ENCODE assay signal across 16 cellular contexts in genomic region chr6:2743280-2744205, GRCh38. TPM values are rescaled to one million over a fixed set of nuclear protein-coding genes. Genes with fewer than 3 reads are reported as not detected.
DNase-seq lines count a peak whose midpoint lies in the region; ATAC-seq and TF ChIP-seq lines count a peak whose summit lies in the region.
"Had no signal": no experiment of that assay in that cellular context is flagged by ENCODE, and none has a peak within 500 bp of the region (broad histone marks: within the 10 kb centered on the region; RNA-seq: fewer than 3 reads in every experiment).

No MANE protein-coding gene starts in this region.

- H3K9me3 ChIP-seq in heart right ventricle (no peaks in the 10 kb centered on the region), mucosa of descending colon (no peaks in the 10 kb centered on the region), thoracic aorta (no peaks in the 10 kb centered on the region)

- peak; percentile 42 for DNase-seq in Right ventricle myocardium inferior (ENCODE audit: missing footprints)
- no peak for DNase-seq in cardiac septum (ENCODE audit: low spot score)
- DNase-seq in heart right ventricle: no peak
- no peak for DNase-seq in mucosa of descending colon
- no peak for DNase-seq in thoracic aorta (ENCODE audit: low spot score)
- DNase-seq in activated CD4-positive, CD25-positive, alpha-beta regulatory T cell (lab: John Stamatoyannopoulos, UW): no peak
- DNase-seq in hepatic stellate cell (ENCODE audit: low spot score): no peak
- DNase-seq: activated T-cell treated with anti-CD3 and anti-CD28 coated beads for 4 hours; aorta; CD8-positive, alpha-beta T cell; central memory CD4-positive, alpha-beta T cell; GOT3; islet precursor cell; NCI-H1930; stimulated activated CD4-positive, alpha-beta T cell treated with anti-CD3 and anti-CD28 coated beads, Interleukin-2, amount 100 ng/mL, for 48 hours had no signal

- H3K27ac ChIP-seq in heart right ventricle: peak overlapping the region; percentile 43 to 85 (median 78)
- H3K27ac ChIP-seq in thoracic aorta: no peak overlapping the region

- H3K4me1 ChIP-seq in heart right ventricle (peaks cover 0 to 30% (median 5%) of the 10 kb centered on the region in 9 donors), mucosa of descending colon (ENCODE audit: low read depth) (no peaks in the 10 kb centered on the region), thoracic aorta (ENCODE audit: control insufficient read depth in 1 of 2, low read depth in 2 of 2) (peaks cover 4 to 47% of the 10 kb centered on the region in 2 donors)

- H3K4me3 ChIP-seq in heart right ventricle (peak overlapping the region in 7 of 10 donors; percentile 7 to 42 (median 15)), mucosa of descending colon (no peak overlapping the region), thoracic aorta (peak overlapping the region; percentile 40)

- intact Hi-C loops in Right ventricle myocardium inferior (cut with DNase I) (loop anchor here (10.0 kb wide), 1 partner anchor 1149 kb away; no protein-coding TSS in a partner anchor), cardiac septum (cut with DNase I) (no loop called here), heart right ventricle (cut with DNase I) (loop anchor here in 1 of 10 donors (10.0 kb wide), 1 partner anchor 109 kb away; no protein-coding TSS in a partner anchor), mucosa of descending colon (cut with DNase I, micrococcal nuclease) (no loop called here)

- ATAC-seq in Right ventricle myocardium inferior (peak; percentile 53), heart right ventricle (peak in 7 of 8 donors; percentile 16 to 70 (median 62)), mucosa of descending colon (peak; percentile 13), thoracic aorta (ENCODE audit: insufficient number of reproducible peaks, low FRiP score, low read depth) (no peak), HG03135 (IDR thresholded peaks at IDR 0.05; ENCODE audit: unreplicated experiment) (no peak)
- ATAC-seq: CD8-positive, alpha-beta T cell had no signal

- H3K36me3 ChIP-seq in heart right ventricle: no peaks in the 10 kb centered on the region
- H3K36me3 ChIP-seq in mucosa of descending colon (ENCODE audit: low read depth): no peaks in the 10 kb centered on the region
- no peaks in the 10 kb centered on the region for H3K36me3 ChIP-seq in thoracic aorta

- WGBS in heart right ventricle, 2 donors: 50 to 64% methylated on average over 17 of the region's 17 CpGs

- no peak for TF ChIP-seq CTCF in heart right ventricle (IDR thresholded peaks at IDR 0.05)
- TF ChIP-seq CTCF in mucosa of descending colon (IDR thresholded peaks at IDR 0.05): no peak
- TF ChIP-seq CTCF in thoracic aorta (IDR thresholded peaks at IDR 0.05): no peak

- H3K27me3 ChIP-seq in heart right ventricle (no peaks in the 10 kb centered on the region), thoracic aorta (replicated peaks; ENCODE audit: insufficient read depth) (no peaks in the 10 kb centered on the region)

RNA-seq across cellular contexts. Expression of gene MYLK4, which starts 7.2 kb away (rescaled TPM):
- total RNA-seq in Right ventricle myocardium inferior (2.0 TPM), cardiac septum (0.51 TPM), heart right ventricle (1 to 10 TPM in 4 of 10 donors, under 1 TPM in 6; 0.42 to 2.5 (median 0.98) TPM), mucosa of descending colon (under 1 TPM; 0.41 to 0.82 (median 0.43) TPM), thoracic aorta (1 to 10 TPM in 1 of 2 donors, under 1 TPM in 1; 0.68 to 2.0 TPM)
- polyA plus RNA-seq in heart right ventricle: under 1 TPM; 0.13 to 0.88 TPM

RNA-seq across cellular contexts. Expression of gene WRNIP1, which starts 21.6 kb away (rescaled TPM):
- total RNA-seq in Right ventricle myocardium inferior (40.8 TPM), cardiac septum (35.2 TPM), heart right ventricle (10 to 100 TPM; 29.7 to 41.7 (median 35.4) TPM), mucosa of descending colon (10 to 100 TPM; 39.0 to 41.1 (median 39.7) TPM), thoracic aorta (10 to 100 TPM; 87.8 to 93.3 TPM)
- polyA plus RNA-seq in heart right ventricle: 10 to 100 TPM; 35.8 to 44.9 TPM

Comparison
In these comparisons a context has a peak if more than half of its experiments do, and no peak if none do; other contexts are left out.
1. ATAC-seq: peak in Right ventricle myocardium inferior (single experiment), heart right ventricle (7 of 8) and mucosa of descending colon (single experiment); none in thoracic aorta (single experiment) and HG03135 (single experiment).
2. H3K27ac ChIP-seq: peak in heart right ventricle (10 of 10); none in thoracic aorta (0 of 2).